ENCODE assay signal across 10 cellular contexts in the genomic region with DNA sequence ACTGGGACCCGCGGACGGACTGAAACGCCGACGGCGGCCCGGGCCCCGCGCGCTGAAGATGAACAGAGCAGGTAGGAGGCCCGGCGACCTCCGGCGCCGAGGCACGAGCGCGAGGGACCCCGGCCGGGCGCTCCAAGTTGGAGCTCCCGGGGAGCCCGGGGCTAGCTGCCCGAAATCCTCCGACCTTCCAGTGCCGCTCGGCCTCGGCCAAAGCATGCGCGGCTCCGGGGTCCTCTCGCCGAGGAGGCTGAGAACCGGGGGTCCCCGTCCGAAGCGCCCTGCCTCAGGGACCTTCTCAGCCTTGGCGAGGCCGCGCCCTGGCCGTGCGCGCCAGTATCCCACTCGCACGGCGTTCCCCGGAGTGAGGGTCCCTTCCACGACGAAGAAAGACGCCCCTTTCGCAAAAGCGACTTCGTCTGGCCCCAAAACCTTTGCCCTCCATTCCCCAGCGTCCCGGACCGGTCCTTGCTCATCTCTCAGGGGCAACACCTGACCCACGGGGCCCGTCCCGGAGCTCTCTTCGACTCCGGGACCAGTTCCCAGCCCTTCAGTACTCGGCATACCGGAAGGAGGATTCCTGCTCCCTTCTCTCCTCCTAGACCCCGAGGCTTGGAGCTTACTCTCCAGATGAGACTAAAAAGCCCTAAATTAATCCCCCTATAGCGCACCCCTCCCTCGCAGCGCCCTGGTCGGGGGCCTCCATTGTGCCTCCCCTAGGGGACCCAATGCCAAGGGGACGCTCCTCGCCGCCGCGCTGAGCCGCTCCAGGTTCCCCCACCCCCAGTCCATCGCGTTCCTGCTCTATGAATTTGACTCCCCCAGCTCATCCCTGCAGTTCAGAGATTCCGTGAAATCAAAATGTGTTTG. TPM values are rescaled to one million over a fixed set of nuclear protein-coding genes. Genes with fewer than 3 reads are reported as not detected.
DNase-seq lines count a peak whose midpoint lies in the region; ATAC-seq and TF ChIP-seq lines count a peak whose summit lies in the region.
"Had no signal": no experiment of that assay in that cellular context is flagged by ENCODE, and none has a peak within 500 bp of the region (broad histone marks: within the 10 kb centered on the region; RNA-seq: fewer than 3 reads in every experiment).

No MANE protein-coding gene starts in this region.

- H3K4me1 Mint-ChIP-seq in T-cell (peaks cover 6 to 11% (median 7%) of the 10 kb centered on the region in 3 donors), endodermal cell (peaks cover 2% of the 10 kb centered on the region)

- DNase-seq in T-cell (no peak), endodermal cell (peak; percentile 77), lung microvascular endothelial cell (ENCODE audit: low read depth in 2 of 2) (peak; percentile 50 to 59), spleen (peak; percentile 67), omental fat pad (ENCODE audit: low spot score) (no peak)
- DNase-seq: erythroblast had no signal

- WGBS in endodermal cell (ENCODE audit: insufficient coverage in 1 of 2, insufficient read length in 1 of 2), 2 experiments: 2 to 3% methylated on average over 53 to 78 of the region's 78 CpGs
- 1 to 2% (median 2%) methylated on average over 45 to 78 of the region's 78 CpGs for WGBS in spleen, 5 donors

- H3K9me3 ChIP-seq in endodermal cell (ENCODE audit: control insufficient read depth, low read length) (no peaks in the 10 kb centered on the region), spleen (no peaks in the 10 kb centered on the region)

- H3K36me3 Mint-ChIP-seq in T-cell (no peaks in the 10 kb centered on the region), endodermal cell (ENCODE audit: low read depth) (no peaks in the 10 kb centered on the region)

- H3K27me3 ChIP-seq in endodermal cell (ENCODE audit: control insufficient read depth, insufficient read depth, low read length, poor library complexity, severe bottlenecking) (peaks cover 62% of the 10 kb centered on the region), spleen (replicated peaks in 1 of 7) (peaks cover 0 to 73% (median 17%) of the 10 kb centered on the region in 7 donors)

- H3K9ac ChIP-seq in endodermal cell (ENCODE audit: extremely low read depth, low read length, poor library complexity, severe bottlenecking): no peak overlapping the region

- H3K4me3 Mint-ChIP-seq in T-cell (peak overlapping the region in 2 of 3 donors; percentile 39 to 72), endodermal cell (peak overlapping the region; percentile 80)

- no peak for TF ChIP-seq POLR2A in spleen (IDR thresholded peaks at IDR 0.05)

- H3K27ac ChIP-seq in endodermal cell (ENCODE audit: low read depth, low read length): no peak overlapping the region
- H3K27ac ChIP-seq in spleen: peak overlapping the region; percentile 53 to 90 (median 84)

- H3K27me3 Mint-ChIP-seq in T-cell (peaks cover 39 to 79% of the 10 kb centered on the region in 2 donors), endodermal cell (ENCODE audit: insufficient read depth) (peaks cover 45% of the 10 kb centered on the region)

- ATAC-seq in T-cell (replicated peaks in 1 of 4) (no peak), omental fat pad (ENCODE audit: low FRiP score) (no peak), HG03354 (IDR thresholded peaks at IDR 0.05; ENCODE audit: poor library complexity, severe bottlenecking, unreplicated experiment) (no peak), GM21825 (IDR thresholded peaks at IDR 0.05; ENCODE audit: unreplicated experiment) (no peak)
- no peak for ATAC-seq in activated CD4-positive, CD25-positive, alpha-beta regulatory T cell treated with anti-CD3 and anti-CD28 coated beads, Interleukin-2, amount 50 U/mL, for 24 hours
- ATAC-seq: HCT116 had no signal

- intact Hi-C loops in spleen (cut with DNase I; ENCODE audit: low total_unique reads): no loop called here

- H3K27ac Mint-ChIP-seq in T-cell (no peak overlapping the region), endodermal cell (no peak overlapping the region)

- POLR2A ChIA-PET in T-cell (lab: Charles Lee): no interaction called here

- CTCF ChIA-PET in T-cell (lab: Charles Lee): no interaction called here

- H3K9me3 Mint-ChIP-seq in T-cell: no peaks in the 10 kb centered on the region
- H3K9me3 Mint-ChIP-seq in endodermal cell: no peaks in the 10 kb centered on the region

- H3K36me3 ChIP-seq in endodermal cell (ENCODE audit: control insufficient read depth, insufficient read depth, low read length): no peaks in the 10 kb centered on the region
- H3K36me3 ChIP-seq in spleen: no peaks in the 10 kb centered on the region

- H3K4me1 ChIP-seq in endodermal cell (ENCODE audit: control insufficient read depth, insufficient read depth, low read length): no peaks in the 10 kb centered on the region
- H3K4me1 ChIP-seq in spleen: peaks cover 0 to 70% (median 36%) of the 10 kb centered on the region in 6 donors

- H3K4me3 ChIP-seq in endodermal cell (ENCODE audit: low read length) (peak overlapping the region; percentile 74), spleen (peak overlapping the region; percentile 41 to 77 (median 56))

- TF ChIP-seq CTCF in endodermal cell (conservative IDR thresholded peaks at IDR 0.05) (no peak), spleen (IDR thresholded peaks at IDR 0.05 in 8 of 11, conservative IDR thresholded peaks at IDR 0.05 in 3 of 11) (no peak), omental fat pad (IDR thresholded peaks at IDR 0.05) (no peak)

RNA-seq across cellular contexts. Expression of a gene that starts 7.7 kb away (rescaled TPM):
- total RNA-seq in T-cell (under 1 TPM in 3 of 5 donors, not detected in 2; 0.13 to 0.53 (median 0.32) TPM), endodermal cell (10 to 100 TPM; 15.3 to 17.0 TPM), lung microvascular endothelial cell (74.3 and 86.1 TPM in 2 replicates), spleen (100 to 1,000 TPM in 2 of 7 donors, 10 to 100 TPM in 5; 62.5 to 145 (median 68.7) TPM), omental fat pad (10 to 100 TPM in 3 of 4 donors, 1 to 10 TPM in 1; 9.1 to 75.0 (median 16.1) TPM)
- 3.0 TPM for polyA plus RNA-seq in endodermal cell (2013, experiment 1 of 2)
- 2.2 TPM for polyA plus RNA-seq in endodermal cell (2013, experiment 2 of 2)
- polyA plus RNA-seq in spleen: 10 to 100 TPM in 1 of 3 donors, 1 to 10 TPM in 2; 6.0 to 18.3 (median 6.7) TPM

Comparison
In these comparisons a context has a peak if more than half of its experiments do, and no peak if none do; other contexts are left out.
1. DNase-seq: peak in endodermal cell (single experiment), lung microvascular endothelial cell (2 of 2) and spleen (single experiment); none in T-cell (0 of 34) and omental fat pad (single experiment).
2. RNA of a gene that starts 7.7 kb away (total RNA-seq): 74.3 to 86.1 TPM in lung microvascular endothelial cell, 62.5 to 145 TPM in spleen, 9.1 to 75.0 TPM in omental fat pad and 15.3 to 17.0 TPM in endodermal cell; 0.13 to 0.53 TPM in T-cell; every median in the first group is over 4 times any median in the second.